In genomic region chr1:1306661-1307260, GRCh38 we compare ENCODE assay signal across 8 cellular contexts. TPM values are rescaled to one million over a fixed set of nuclear protein-coding genes. Genes with fewer than 3 reads are reported as not detected.
DNase-seq lines count a peak whose midpoint lies in the region; ATAC-seq and TF ChIP-seq lines count a peak whose summit lies in the region.

No MANE protein-coding gene starts in this region.

- intact Hi-C loops in A673 (cut with micrococcal nuclease; ENCODE audit: unreplicated experiment) (loop anchor here (5.0 to 10.0 kb wide), 2 partner anchors 184 to 282 kb away; partner anchors contain the start of gene AGRN), breast epithelium (cut with DNase I; ENCODE audit: low total_unique reads) (no loop called here)

- no peak for TF ChIP-seq CTCF in A673 (conservative IDR thresholded peaks at IDR 0.05; ENCODE audit: low read depth, low read length)
- no peak for TF ChIP-seq CTCF in breast epithelium (IDR thresholded peaks at IDR 0.05)

- H3K27ac ChIP-seq in A673 (ENCODE audit: low read depth, low read length, poor library complexity, severe bottlenecking) (peak overlapping the region; percentile 74), HUES48 (ENCODE audit: low read depth, low read length) (no peak overlapping the region), breast epithelium (peak overlapping the region; percentile 90 to 93), mucosa of rectum (ENCODE audit: low read depth in 2 of 2, low read length in 2 of 2) (peak overlapping the region; percentile 63 to 69)

- H3K9me3 ChIP-seq in A673 (ENCODE audit: low read depth, low read length, poor library complexity, severe bottlenecking) (no peaks in the 10 kb centered on the region), HUES48 (ENCODE audit: control insufficient read depth, insufficient read depth, low read length) (no peaks in the 10 kb centered on the region), breast epithelium (no peaks in the 10 kb centered on the region), mucosa of rectum (ENCODE audit: control insufficient read depth in 2 of 2, low read length in 2 of 2) (no peaks in the 10 kb centered on the region)

- H3K36me3 ChIP-seq in A673 (ENCODE audit: insufficient read depth, low read length, poor library complexity, severe bottlenecking) = peaks cover 6% of the 10 kb centered on the region
- H3K36me3 ChIP-seq in HUES48 (ENCODE audit: control insufficient read depth, insufficient read depth, low read length) = peaks cover 19% of the 10 kb centered on the region
- H3K36me3 ChIP-seq in breast epithelium = no peaks in the 10 kb centered on the region
- H3K36me3 ChIP-seq in mucosa of rectum (ENCODE audit: control insufficient read depth in 2 of 2, insufficient read depth in 2 of 2, low read length in 2 of 2) = peaks cover 5 to 13% of the 10 kb centered on the region in 2 donors

- CTCF ChIA-PET in A673 (lab: Charles Lee) = no interaction called here

- H3K4me3 ChIP-seq in A673 (ENCODE audit: low read depth, low read length, poor library complexity, severe bottlenecking) = peak overlapping the region; percentile 88
- peak overlapping the region; percentile 75 for H3K4me3 ChIP-seq in HUES48 (ENCODE audit: low read depth, low read length)
- peak overlapping the region; percentile 78 to 86 (median 80) for H3K4me3 ChIP-seq in breast epithelium
- peak overlapping the region; percentile 69 to 70 for H3K4me3 ChIP-seq in mucosa of rectum (ENCODE audit: low read length in 2 of 2)

- peaks cover 39% of the 10 kb centered on the region for H3K4me1 ChIP-seq in A673 (ENCODE audit: insufficient read depth, low read length, poor library complexity, severe bottlenecking)
- peaks cover 38% of the 10 kb centered on the region for H3K4me1 ChIP-seq in HUES48 (ENCODE audit: control insufficient read depth, insufficient read depth, low read length)
- peaks cover 25 to 34% of the 10 kb centered on the region in 2 donors for H3K4me1 ChIP-seq in breast epithelium
- H3K4me1 ChIP-seq in mucosa of rectum (ENCODE audit: control insufficient read depth in 2 of 2, insufficient read depth in 2 of 2, low read length in 2 of 2) = peaks cover 33 to 39% of the 10 kb centered on the region in 2 donors

- no peak for TF ChIP-seq POLR2A in breast epithelium (IDR thresholded peaks at IDR 0.05)

- POLR2A ChIA-PET in A673 (lab: Charles Lee; ENCODE audit: low non-redundant PET) = no interaction called here

- no TSS peak for BruUV-seq in A673 (replicated peaks; lab: Mats Ljungman, UMichigan)

- H3K9ac ChIP-seq in HUES48 (ENCODE audit: low read depth, low read length) (no peak overlapping the region), mucosa of rectum (ENCODE audit: low read depth in 1 of 2, low read length in 2 of 2) (peak overlapping the region; percentile 60 to 68)

- ATAC-seq in HG02623 (IDR thresholded peaks at IDR 0.05; ENCODE audit: unreplicated experiment) = no peak

- DNase-seq in A673 (ENCODE audit: low spot score) (no peak), breast epithelium (ENCODE audit: low spot score in 2 of 2) (no peak), T1000 (lab: John Stamatoyannopoulos, UW) (no peak), hippocampal formation (lab: John Stamatoyannopoulos, UW) (no peak), RKO (ENCODE audit: low spot score) (no peak)

- H3K27me3 ChIP-seq in A673 (replicated peaks; ENCODE audit: insufficient read depth, low read depth, low read length, poor library complexity) = no peaks in the 10 kb centered on the region
- H3K27me3 ChIP-seq in HUES48 (ENCODE audit: control insufficient read depth, insufficient read depth, low read length) = no peaks in the 10 kb centered on the region; the same call in 1 of the 2 replicates
- no peaks in the 10 kb centered on the region for H3K27me3 ChIP-seq in breast epithelium
- no peaks in the 10 kb centered on the region for H3K27me3 ChIP-seq in mucosa of rectum (ENCODE audit: control insufficient read depth in 2 of 2, insufficient read depth in 2 of 2, low read length in 2 of 2)

RNA-seq across cellular contexts. Expression of gene ACAP3, which starts 1.0 kb away (rescaled TPM):
- 67.6 and 71.9 TPM in 2 replicates for total RNA-seq in A673 (2021)
- total RNA-seq in breast epithelium = 10 to 100 TPM; 19.7 to 33.4 (median 26.9) TPM

RNA-seq across cellular contexts. Expression of gene PUSL1, which starts 1.6 kb away (rescaled TPM):
- total RNA-seq in A673 (2021) (28.5 and 31.3 TPM in 2 replicates), breast epithelium (10 to 100 TPM; 16.0 to 27.5 (median 22.0) TPM)

RNA-seq across cellular contexts. Expression of gene INTS11, which starts 17.7 kb away (rescaled TPM):
- 156 and 182 TPM in 2 replicates for total RNA-seq in A673 (2021)
- 100 to 1,000 TPM in 2 of 3 donors, 10 to 100 TPM in 1; 68.6 to 125 (median 119) TPM for total RNA-seq in breast epithelium

RNA-seq across cellular contexts. Expression of gene CPTP, which starts 17.8 kb away (rescaled TPM):
- total RNA-seq in A673 (2021) (17.0 and 20.8 TPM in 2 replicates), breast epithelium (10 to 100 TPM in 2 of 3 donors, 1 to 10 TPM in 1; 9.0 to 16.4 (median 13.4) TPM)

RNA-seq across cellular contexts. Expression of gene TAS1R3, which starts 24.3 kb away (rescaled TPM):
- 0.21 and 0.39 TPM in 2 replicates for total RNA-seq in A673 (2021)
- total RNA-seq in breast epithelium = under 1 TPM in 2 of 3 donors, not detected in 1; 0.16 to 0.33 TPM
